Comparison of ENCODE assay signal across 8 cellular contexts in genomic region chr19:39406656-39407393, GRCh38. TPM values are rescaled to one million over a fixed set of nuclear protein-coding genes. Genes with fewer than 3 reads are reported as not detected.
DNase-seq lines count a peak whose midpoint lies in the region; ATAC-seq and TF ChIP-seq lines count a peak whose summit lies in the region.

A gene with protein sequence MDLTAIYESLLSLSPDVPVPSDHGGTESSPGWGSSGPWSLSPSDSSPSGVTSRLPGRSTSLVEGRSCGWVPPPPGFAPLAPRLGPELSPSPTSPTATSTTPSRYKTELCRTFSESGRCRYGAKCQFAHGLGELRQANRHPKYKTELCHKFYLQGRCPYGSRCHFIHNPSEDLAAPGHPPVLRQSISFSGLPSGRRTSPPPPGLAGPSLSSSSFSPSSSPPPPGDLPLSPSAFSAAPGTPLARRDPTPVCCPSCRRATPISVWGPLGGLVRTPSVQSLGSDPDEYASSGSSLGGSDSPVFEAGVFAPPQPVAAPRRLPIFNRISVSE (plus strand): TSS chr19:39406847. CDS start chr19:39406905, 58 bp downstream.

- intact Hi-C loops in activated T-helper 2 cell treated with anti-CD3 and anti-CD28 coated beads, Interferon-gamma antibody, Interleukin-2, Interleukin-4, amounts not matched to agents 10 μg/mL and 5 μg/mL and 100 μg/mL, durations not matched to agents 14 hours and 24 hours and 36 hours (cut with micrococcal nuclease), result loop anchor here (5.0 to 10.0 kb wide), 2 partner anchors 552 to 1390 kb away; partner anchors contain the start of gene EGLN2

- DNase-seq in GM03348 (ENCODE audit: low spot score) (peak; percentile 93), HUDEP-2 (lab: John Stamatoyannopoulos, UW; ENCODE audit: unreplicated experiment in 76 of 76) (peak in 71 of 76 experiments; percentile 42 to 91 (median 81)), RWPE1 (ENCODE audit: low spot score) (peak; percentile 81), fibroblast of peridontal ligament (ENCODE audit: extremely low read depth) (peak; percentile 89), nephron progenitor cell (peak; percentile 85)
- DNase-seq in activated T-helper 2 cell treated with anti-CD3 and anti-CD28 coated beads, Interferon-gamma antibody, Interleukin-2, Interleukin-4, amounts not matched to agents 10 μg/mL and 5 μg/mL and 100 μg/mL, durations not matched to agents 14 hours and 24 hours and 36 hours (ENCODE audit: low spot score), result peak; percentile 82

- H3K36me3 Mint-ChIP-seq in activated T-helper 2 cell treated with anti-CD3 and anti-CD28 coated beads, Interferon-gamma antibody, Interleukin-2, Interleukin-4, amounts not matched to agents 10 μg/mL and 5 μg/mL and 100 μg/mL, durations not matched to agents 14 hours and 24 hours and 36 hours (ENCODE audit: low read depth), result peaks cover 23% of the 10 kb centered on the region
- H3K36me3 Mint-ChIP-seq in nephron progenitor cell (ENCODE audit: low read depth), result no peaks in the 10 kb centered on the region
- H3K36me3 Mint-ChIP-seq in stimulated activated naive CD8-positive, alpha-beta T cell treated with anti-CD3 and anti-CD28 coated beads, Interleukin-15, Interleukin-2, amounts not matched to agents 100 ng/mL and 50 ng/mL, for 24 hours (ENCODE audit: low read depth), result peaks cover 15% of the 10 kb centered on the region

- no peaks in the 10 kb centered on the region for H3K27me3 Mint-ChIP-seq in activated T-helper 2 cell treated with anti-CD3 and anti-CD28 coated beads, Interferon-gamma antibody, Interleukin-2, Interleukin-4, amounts not matched to agents 10 μg/mL and 5 μg/mL and 100 μg/mL, durations not matched to agents 14 hours and 24 hours and 36 hours (ENCODE audit: low read depth)
- H3K27me3 Mint-ChIP-seq in nephron progenitor cell (ENCODE audit: low read depth, poor library complexity), result peaks cover 11% of the 10 kb centered on the region
- H3K27me3 Mint-ChIP-seq in stimulated activated naive CD8-positive, alpha-beta T cell treated with anti-CD3 and anti-CD28 coated beads, Interleukin-15, Interleukin-2, amounts not matched to agents 100 ng/mL and 50 ng/mL, for 24 hours, result no peaks in the 10 kb centered on the region

- H3K4me1 Mint-ChIP-seq in activated T-helper 2 cell treated with anti-CD3 and anti-CD28 coated beads, Interferon-gamma antibody, Interleukin-2, Interleukin-4, amounts not matched to agents 10 μg/mL and 5 μg/mL and 100 μg/mL, durations not matched to agents 14 hours and 24 hours and 36 hours (ENCODE audit: low read depth), result peaks cover 51% of the 10 kb centered on the region
- H3K4me1 Mint-ChIP-seq in nephron progenitor cell, result peaks cover 70% of the 10 kb centered on the region
- peaks cover 74% of the 10 kb centered on the region for H3K4me1 Mint-ChIP-seq in stimulated activated naive CD8-positive, alpha-beta T cell treated with anti-CD3 and anti-CD28 coated beads, Interleukin-15, Interleukin-2, amounts not matched to agents 100 ng/mL and 50 ng/mL, for 24 hours (ENCODE audit: low read depth)

- H3K4me3 Mint-ChIP-seq in activated T-helper 2 cell treated with anti-CD3 and anti-CD28 coated beads, Interferon-gamma antibody, Interleukin-2, Interleukin-4, amounts not matched to agents 10 μg/mL and 5 μg/mL and 100 μg/mL, durations not matched to agents 14 hours and 24 hours and 36 hours (ENCODE audit: low read depth), result peak within 1 kb of the TSS; percentile 97
- H3K4me3 Mint-ChIP-seq in nephron progenitor cell, result peak within 1 kb of the TSS; percentile 89
- peak within 1 kb of the TSS; percentile 84 for H3K4me3 Mint-ChIP-seq in stimulated activated naive CD8-positive, alpha-beta T cell treated with anti-CD3 and anti-CD28 coated beads, Interleukin-15, Interleukin-2, amounts not matched to agents 100 ng/mL and 50 ng/mL, for 24 hours

- peak within 1 kb of the TSS; percentile 88 for H3K27ac Mint-ChIP-seq in activated T-helper 2 cell treated with anti-CD3 and anti-CD28 coated beads, Interferon-gamma antibody, Interleukin-2, Interleukin-4, amounts not matched to agents 10 μg/mL and 5 μg/mL and 100 μg/mL, durations not matched to agents 14 hours and 24 hours and 36 hours
- peak within 1 kb of the TSS; percentile 12 for H3K27ac Mint-ChIP-seq in nephron progenitor cell
- peak within 1 kb of the TSS; percentile 92 for H3K27ac Mint-ChIP-seq in stimulated activated naive CD8-positive, alpha-beta T cell treated with anti-CD3 and anti-CD28 coated beads, Interleukin-15, Interleukin-2, amounts not matched to agents 100 ng/mL and 50 ng/mL, for 24 hours

- POLR2A ChIA-PET in RWPE1 (lab: Yijun Ruan, JAX; ENCODE audit: low non-redundant PET), result interaction anchor here (1.6 kb wide), 2 partner anchors 8 to 10 kb away, joined by 5 to 13 read pairs; no protein-coding TSS in a partner anchor

- H3K9me3 Mint-ChIP-seq in activated T-helper 2 cell treated with anti-CD3 and anti-CD28 coated beads, Interferon-gamma antibody, Interleukin-2, Interleukin-4, amounts not matched to agents 10 μg/mL and 5 μg/mL and 100 μg/mL, durations not matched to agents 14 hours and 24 hours and 36 hours, result no peaks in the 10 kb centered on the region
- no peaks in the 10 kb centered on the region for H3K9me3 Mint-ChIP-seq in nephron progenitor cell
- H3K9me3 Mint-ChIP-seq in stimulated activated naive CD8-positive, alpha-beta T cell treated with anti-CD3 and anti-CD28 coated beads, Interleukin-15, Interleukin-2, amounts not matched to agents 100 ng/mL and 50 ng/mL, for 24 hours, result no peaks in the 10 kb centered on the region

- TF ChIP-seq CTCF in RWPE1 (conservative IDR thresholded peaks at IDR 0.05; ENCODE audit: low read depth) (no peak), nephron progenitor cell (IDR thresholded peaks at IDR 0.05) (no peak)

- CTCF ChIA-PET in RWPE1 (lab: Yijun Ruan, JAX), result interaction anchor here (0.7 to 1.6 kb wide), 2 partner anchors 9 kb away, joined by 3 to 6 read pairs; no protein-coding TSS in a partner anchor

- peak within 1 kb of the TSS; percentile 100 for H3K27ac ChIP-seq in RWPE1

- ATAC-seq in GM21529 (IDR thresholded peaks at IDR 0.05; ENCODE audit: unreplicated experiment), result no peak

RNA-seq across cellular contexts. Expression of the gene that starts here (rescaled TPM):
- 45.4 and 46.9 TPM in 2 replicates for total RNA-seq in activated T-helper 2 cell treated with anti-CD3 and anti-CD28 coated beads, Interferon-gamma antibody, Interleukin-2, Interleukin-4, amounts not matched to agents 10 μg/mL and 5 μg/mL and 100 μg/mL, durations not matched to agents 14 hours and 24 hours and 36 hours

Comparison
In these comparisons a context has a peak if more than half of its experiments do, and no peak if none do; other contexts are left out.
1. H3K27ac Mint-ChIP-seq: peak in every context shown above with its lines; median percentile 92 in stimulated activated naive CD8-positive, alpha-beta T cell treated with anti-CD3 and anti-CD28 coated beads, Interleukin-15, Interleukin-2, amounts not matched to agents 100 ng/mL and 50 ng/mL, for 24 hours; 88 in activated T-helper 2 cell treated with anti-CD3 and anti-CD28 coated beads, Interferon-gamma antibody, Interleukin-2, Interleukin-4, amounts not matched to agents 10 μg/mL and 5 μg/mL and 100 μg/mL, durations not matched to agents 14 hours and 24 hours and 36 hours; 12 in nephron progenitor cell.